Comparison of ENCODE assay signal across 17 cellular contexts in the genomic region with DNA sequence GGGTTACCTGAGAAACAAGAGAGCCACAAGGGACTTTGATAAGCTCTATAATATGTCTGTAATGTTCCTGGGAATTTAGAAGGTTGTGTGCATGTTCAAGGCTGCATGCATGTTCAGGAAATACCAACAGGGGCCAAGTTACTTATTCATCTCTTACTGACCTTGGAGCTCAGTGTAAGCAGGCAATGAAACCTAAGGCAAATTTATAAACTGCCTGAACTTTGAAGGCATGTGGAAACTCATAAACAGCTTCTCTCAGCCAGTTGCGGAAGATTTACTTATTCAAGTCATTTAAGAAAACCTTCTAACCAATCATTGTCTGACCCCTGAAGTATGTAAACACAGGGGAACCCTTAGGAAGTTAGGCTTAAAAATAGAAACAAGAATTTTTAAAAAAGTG.
"Had no signal": no experiment of that assay in that cellular context is flagged by ENCODE, and none has a peak within 500 bp of the region (broad histone marks: within the 10 kb centered on the region; RNA-seq: fewer than 3 reads in every experiment).

No MANE protein-coding gene starts in this region.

- H3K27me3 ChIP-seq: colonic mucosa, upper lobe of right lung had no signal

- H3K9me3 ChIP-seq: colonic mucosa had no signal

- H3K36me3 ChIP-seq: colonic mucosa, lower lobe of right lung, upper lobe of right lung had no signal

- ATAC-seq: activated CD8-positive, alpha-beta T cell treated with anti-CD3 and anti-CD28 coated beads for 36 hours; left cardiac atrium; lower lobe of right lung; psoas muscle; sciatic nerve; upper lobe of right lung had no signal

- DNase-seq: activated CD4-positive, alpha-beta T cell treated with anti-CD3 and anti-CD28 coated beads, Interleukin-2, amount 10 ng/mL, durations not matched to agents 24 days and 14 days; activated CD8-positive, alpha-beta T cell treated with anti-CD3 and anti-CD28 coated beads for 36 hours; activated naive CD4-positive, alpha-beta T cell treated with Interleukin-2 at 50 U/mL for 16 hours; activated naive CD8-positive, alpha-beta T cell treated with anti-CD3 and anti-CD28 coated beads, Interleukin-2, amount 10 ng/mL, durations not matched to agents 7 days and 5 days; activated T-cell treated with anti-CD3 and anti-CD28 coated beads, Interleukin-2, amount 50 U/mL, for 24 hours; central memory CD4-positive, alpha-beta T cell; colonic mucosa; endodermal cell; left cardiac atrium; lower lobe of right lung; nephron progenitor cell; occipital lobe; psoas muscle; stimulated activated CD8-positive, alpha-beta memory T cell treated with anti-CD3 and anti-CD28 coated beads, Interleukin-4, amount 100 ng/mL, for 48 hours; stimulated activated naive CD4-positive, alpha-beta T cell; upper lobe of right lung had no signal

- H3K4me1 ChIP-seq: colonic mucosa, lower lobe of right lung, psoas muscle, upper lobe of right lung had no signal

- H3K27ac ChIP-seq: colonic mucosa, lower lobe of right lung, psoas muscle, upper lobe of right lung had no signal

- H3K4me3 ChIP-seq: colonic mucosa, lower lobe of right lung, psoas muscle, upper lobe of right lung had no signal
